In the genomic region with DNA sequence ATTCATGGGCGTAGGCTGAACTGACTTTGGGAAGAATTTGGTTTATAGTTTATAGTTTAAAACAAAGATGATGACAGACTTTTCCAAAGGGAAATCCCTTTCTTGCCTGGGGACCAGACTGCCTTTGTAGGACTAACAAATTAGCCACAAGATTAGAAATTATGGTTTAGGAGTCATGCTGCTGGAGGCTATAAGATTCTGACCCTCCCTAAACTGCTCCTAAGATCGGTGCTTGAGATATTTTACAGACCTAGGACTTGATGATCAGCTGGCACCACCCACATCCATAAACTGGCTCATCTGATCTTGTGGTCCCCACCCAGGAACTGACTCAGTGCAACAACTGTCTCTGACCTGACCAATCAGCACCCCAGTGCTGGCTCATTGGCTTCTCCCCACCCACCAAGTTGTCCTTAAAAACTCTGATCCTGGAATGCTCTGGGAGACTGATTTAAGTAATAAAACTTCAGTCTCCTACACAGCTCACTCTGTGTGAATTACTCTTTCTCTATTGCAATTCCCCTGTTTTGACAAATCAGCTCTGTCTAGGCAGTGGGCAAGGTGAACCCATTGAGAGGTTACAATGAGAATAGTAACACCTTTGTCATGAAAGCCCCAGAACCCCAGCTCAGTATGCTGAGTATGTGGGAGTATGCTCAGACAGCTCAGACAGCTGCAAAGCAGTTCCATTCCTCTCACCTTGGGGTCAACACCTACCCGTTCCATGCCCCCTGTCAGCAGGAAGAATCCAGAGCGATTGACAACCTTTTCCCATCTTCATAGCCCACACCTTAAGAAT, we compare ENCODE assay signal across 12 cellular contexts. TPM values are rescaled to one million over a fixed set of nuclear protein-coding genes. Genes with fewer than 3 reads are reported as not detected.
DNase-seq lines count a peak whose midpoint lies in the region; ATAC-seq, FAIRE-seq and TF ChIP-seq lines count a peak whose summit lies in the region.
"Had no signal": no experiment of that assay in that cellular context is flagged by ENCODE, and none has a peak within 500 bp of the region (broad histone marks: within the 10 kb centered on the region; RNA-seq: fewer than 3 reads in every experiment).

No MANE protein-coding gene starts in this region.

- TF ChIP-seq CTCF in fibroblast of the aortic adventitia (IDR thresholded peaks at IDR 0.05; ENCODE audit: insufficient read depth, low read length) (no peak), chondrocyte (IDR thresholded peaks at IDR 0.05) (no peak), omental fat pad (IDR thresholded peaks at IDR 0.05) (no peak)

- no peaks in the 10 kb centered on the region for H3K9me3 ChIP-seq in SJSA1 (replicated peaks)

- no peak for ATAC-seq in omental fat pad (ENCODE audit: low FRiP score)
- ATAC-seq: body of pancreas had no signal

- no peak overlapping the region for H3K4me3 Mint-ChIP-seq in chondrocyte (ENCODE audit: unreplicated experiment)

- H3K27me3 Mint-ChIP-seq in chondrocyte (ENCODE audit: low read depth): no peaks in the 10 kb centered on the region

- no peak for FAIRE-seq in urothelium cell line (lab: Jason Lieb, UNC)

- no peaks in the 10 kb centered on the region for H3K27me3 ChIP-seq in SJSA1 (replicated peaks)
- H3K27me3 ChIP-seq: body of pancreas had no signal

- no peaks in the 10 kb centered on the region for H3K9me3 Mint-ChIP-seq in chondrocyte (ENCODE audit: low read depth)

- no peak overlapping the region for H3K27ac Mint-ChIP-seq in chondrocyte (ENCODE audit: unreplicated experiment)

- H3K4me3 ChIP-seq in SJSA1 (no peak overlapping the region), fibroblast of the aortic adventitia (ENCODE audit: low read depth, low read length) (no peak overlapping the region)
- H3K4me3 ChIP-seq: body of pancreas had no signal

- H3K27ac ChIP-seq in SJSA1: peak overlapping the region; percentile 82
- H3K27ac ChIP-seq: body of pancreas had no signal

- peaks cover 47% of the 10 kb centered on the region for H3K4me1 ChIP-seq in SJSA1 (replicated peaks)
- H3K4me1 ChIP-seq: body of pancreas had no signal

- DNase-seq in stimulated activated CD8-positive, alpha-beta memory T cell treated with anti-CD3 and anti-CD28 coated beads, Interleukin-15, amount 100 ng/mL, for 48 hours (ENCODE audit: low read depth in 2 of 2): peak; percentile 6 to 11
- DNase-seq in stimulated activated CD8-positive, alpha-beta memory T cell treated with anti-CD3 and anti-CD28 coated beads, Interleukin-4, amount 100 ng/mL, for 48 hours: no peak
- peak; percentile 92 to 95 for DNase-seq in SJSA1 (ENCODE audit: low read depth in 1 of 2, low spot score in 2 of 2)
- peak; percentile 88 for DNase-seq in fibroblast of the aortic adventitia (ENCODE audit: low read depth)
- DNase-seq in urothelium cell line (ENCODE audit: low spot score): peak; percentile 22
- no peak for DNase-seq in chondrocyte (ENCODE audit: low spot score)
- no peak for DNase-seq in omental fat pad (ENCODE audit: low spot score)
- DNase-seq in SIG-M5 (lab: John Stamatoyannopoulos, UW): no peak
- DNase-seq: activated CD4-positive, CD25-positive, alpha-beta regulatory T cell treated with anti-CD3 and anti-CD28 coated beads, Interleukin-2, amount 50 U/mL, for 72 hours; body of pancreas; NCI-H1417 treated with DMSO at 0.1 percent for 48 hours; trophoblast cell had no signal

- no peaks in the 10 kb centered on the region for H3K36me3 ChIP-seq in SJSA1

- H3K4me1 Mint-ChIP-seq in chondrocyte (ENCODE audit: low read depth): peaks cover 15% of the 10 kb centered on the region

- H3K36me3 Mint-ChIP-seq in chondrocyte (ENCODE audit: low read depth): no peaks in the 10 kb centered on the region

RNA-seq across cellular contexts. Expression of a gene that starts 51.6 kb away (rescaled TPM):
- total RNA-seq in SJSA1 (2014; rRNA removed; shearing (Covaris generic)): 21.8 and 22.7 TPM in 2 replicates
- total RNA-seq in fibroblast of the aortic adventitia (ENCODE audit: low replicate concordance) (3.1 and 8.1 TPM in 2 replicates), chondrocyte (12.2 to 33.4 TPM (median 32.9 TPM) in 3 replicates), omental fat pad (10 to 100 TPM in 3 of 4 donors, 1 to 10 TPM in 1; 7.8 to 25.0 (median 13.9) TPM)

Comparison
In these comparisons a context has a peak if more than half of its experiments do, and no peak if none do; other contexts are left out.
1. DNase-seq: peak in stimulated activated CD8-positive, alpha-beta memory T cell treated with anti-CD3 and anti-CD28 coated beads, Interleukin-15, amount 100 ng/mL, for 48 hours (2 of 2), SJSA1 (2 of 2), fibroblast of the aortic adventitia (single experiment) and urothelium cell line (single experiment); none in stimulated activated CD8-positive, alpha-beta memory T cell treated with anti-CD3 and anti-CD28 coated beads, Interleukin-4, amount 100 ng/mL, for 48 hours (single experiment), chondrocyte (single experiment), omental fat pad (single experiment) and SIG-M5 (single experiment).